ENCODE assay signal across 1 cellular context in genomic region chr4:151204925-151205524, GRCh38.
TF ChIP-seq lines count a peak whose summit lies in the region.

No MANE protein-coding gene starts in this region.

TF ChIP-seq in HepG2, 621 proteins besides CTCF, POLR2A, EP300 and RAD21 (continued from another document and continues in another):
- TF ChIP-seq ZBED4 (CRISPR knock-in tag; IDR thresholded peaks at IDR 0.05; ENCODE audit: borderline replicate concordance) (no peak), PRDM4 (CRISPR knock-in tag; IDR thresholded peaks at IDR 0.05; ENCODE audit: borderline replicate concordance) (no peak), ZNF207 (IDR thresholded peaks at IDR 0.05; ENCODE audit: borderline replicate concordance) (no peak), ZNF691 (CRISPR knock-in tag; IDR thresholded peaks at IDR 0.05; ENCODE audit: borderline replicate concordance, low read depth) (peak; percentile 66; the same call in 1 of the 2 replicates), HNRNPLL (IDR thresholded peaks at IDR 0.05; ENCODE audit: low read depth, low read length, poor library complexity, severe bottlenecking) (no peak), DBP (CRISPR knock-in tag; IDR thresholded peaks at IDR 0.05; ENCODE audit: not compliant biosample characterization) (no peak), EHMT2 (IDR thresholded peaks at IDR 0.05; ENCODE audit: borderline replicate concordance, low read depth, low read length) (peak; percentile 76), DNMT1 (CRISPR knock-in tag; IDR thresholded peaks at IDR 0.05) (no peak), ZNF776 (CRISPR knock-in tag; IDR thresholded peaks at IDR 0.05) (no peak), JUN (CRISPR knock-in tag; IDR thresholded peaks at IDR 0.05) (no peak), ZBTB33 (CRISPR knock-in tag; IDR thresholded peaks at IDR 0.05) (no peak), NR1H2 (CRISPR knock-in tag; IDR thresholded peaks at IDR 0.05; ENCODE audit: borderline replicate concordance, low read depth) (no peak), PCBP1 (IDR thresholded peaks at IDR 0.05; ENCODE audit: borderline replicate concordance, low read depth, low read length) (no peak), HIC2 (CRISPR knock-in tag; IDR thresholded peaks at IDR 0.05; ENCODE audit: low read depth) (peak; percentile 38; the same call in 1 of the 2 replicates), ETS1 (CRISPR knock-in tag; IDR thresholded peaks at IDR 0.05) (no peak), ZNF230 (CRISPR knock-in tag; IDR thresholded peaks at IDR 0.05) (no peak; the same call in 1 of the 2 replicates), ZBTB34 (CRISPR knock-in tag; IDR thresholded peaks at IDR 0.05) (no peak; the same call in 1 of the 2 replicates), AFF4 (CRISPR knock-in tag; IDR thresholded peaks at IDR 0.05) (no peak), ZNF282 (IDR thresholded peaks at IDR 0.05; ENCODE audit: partially characterized antibody) (no peak), ZNF75D (CRISPR knock-in tag; IDR thresholded peaks at IDR 0.05; ENCODE audit: borderline replicate concordance) (no peak), ZGPAT (CRISPR knock-in tag; IDR thresholded peaks at IDR 0.05) (peak; percentile 91), ZEB1 (IDR thresholded peaks at IDR 0.05; ENCODE audit: insufficient replicate concordance, low read depth) (peak; percentile 75), FLYWCH1 (CRISPR knock-in tag; IDR thresholded peaks at IDR 0.05) (no peak), TRIM24 (CRISPR knock-in tag; IDR thresholded peaks at IDR 0.05) (peak; percentile 41; the same call in 1 of the 2 replicates), ZMYM3 (CRISPR knock-in tag; IDR thresholded peaks at IDR 0.05) (peak; percentile 96), ZNF605 (CRISPR knock-in tag; IDR thresholded peaks at IDR 0.05) (peak; percentile 87), HMGA1 (CRISPR knock-in tag; conservative IDR thresholded peaks at IDR 0.05) (no peak), GABPB1 (CRISPR knock-in tag; IDR thresholded peaks at IDR 0.05) (peak; percentile 58), NCOA1 (CRISPR knock-in tag; IDR thresholded peaks at IDR 0.05) (no peak), RARA (CRISPR knock-in tag; IDR thresholded peaks at IDR 0.05) (peak; percentile 74), ZC3H13 (CRISPR knock-in tag; IDR thresholded peaks at IDR 0.05) (no peak), DMTF1 (CRISPR knock-in tag; IDR thresholded peaks at IDR 0.05) (no peak), ZSCAN22 (CRISPR knock-in tag; IDR thresholded peaks at IDR 0.05) (no peak), CBFB (CRISPR knock-in tag; IDR thresholded peaks at IDR 0.05) (peak; percentile 68; the same call in 1 of the 2 replicates), ZNF782 (CRISPR knock-in tag; IDR thresholded peaks at IDR 0.05; ENCODE audit: borderline replicate concordance) (no peak)
